In the genomic region with DNA sequence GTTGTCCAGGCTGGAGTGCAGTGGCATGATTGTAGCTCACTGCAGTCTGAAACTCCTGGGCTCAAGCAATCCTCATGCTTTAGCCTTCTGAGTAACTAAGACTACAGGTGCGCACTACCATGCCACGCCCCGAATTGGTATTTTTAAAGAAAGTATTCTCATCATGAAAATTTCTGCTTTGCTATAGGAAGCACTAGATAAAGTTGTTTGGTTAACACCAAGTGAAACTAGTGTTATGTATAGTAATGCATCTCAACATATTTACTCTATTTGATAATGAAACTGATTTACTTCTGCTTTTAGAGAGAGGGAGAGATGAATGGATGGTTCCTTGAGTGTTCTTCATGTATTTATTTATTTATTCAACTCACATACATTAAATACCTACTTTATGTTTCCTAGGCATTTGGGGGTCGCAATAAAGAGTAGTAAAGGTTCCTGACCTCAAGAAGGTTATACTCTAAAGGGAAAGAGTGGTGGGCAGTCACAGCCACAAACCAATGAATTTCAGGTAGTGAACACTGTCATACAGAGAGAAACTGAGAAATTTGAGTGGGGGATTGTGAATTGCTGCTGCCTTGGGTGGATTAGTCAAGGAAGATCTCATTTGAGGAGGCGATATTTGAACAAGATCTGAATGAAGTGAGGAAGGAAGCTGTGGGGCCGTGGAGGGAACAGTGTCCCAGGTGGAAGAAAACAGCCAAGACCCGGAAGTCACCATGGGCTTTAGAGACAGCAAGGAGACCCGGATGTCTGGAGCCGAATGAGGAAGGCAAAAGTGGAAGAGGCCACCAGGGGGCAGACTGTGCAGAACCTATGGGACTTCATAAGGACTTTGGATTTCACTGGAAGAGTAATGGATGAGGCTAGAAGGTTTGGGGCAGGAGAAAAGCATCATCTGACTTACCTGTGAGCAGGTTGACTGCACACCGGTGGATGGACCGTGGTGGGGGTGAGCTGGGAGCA, we compare ENCODE assay signal across 9 cellular contexts.
DNase-seq lines count a peak whose midpoint lies in the region; ATAC-seq and TF ChIP-seq lines count a peak whose summit lies in the region.
"Had no signal": no experiment of that assay in that cellular context is flagged by ENCODE, and none has a peak within 500 bp of the region (broad histone marks: within the 10 kb centered on the region; RNA-seq: fewer than 3 reads in every experiment).

No MANE protein-coding gene starts in this region.

- peak overlapping the region; percentile 50 for H3K27ac Mint-ChIP-seq in activated T-helper 1 cell treated with anti-CD3 and anti-CD28 coated beads, Interleukin-12 subunit alpha, Interleukin-12 subunit beta, Interleukin-2, Interleukin-4 antibody, amounts not matched to agents 30 ng/mL and 10 ng/mL and 1 ng/mL, durations not matched to agents 14 hours and 24 hours and 36 hours

- in situ Hi-C loops in GM13977 (cut with MboI; ENCODE audit: low pct_unique_long_range_greater_than_20kb, low sequenced_read_pairs, unreplicated experiment) = no loop called here

- H3K36me3 Mint-ChIP-seq in activated T-helper 1 cell treated with anti-CD3 and anti-CD28 coated beads, Interleukin-12 subunit alpha, Interleukin-12 subunit beta, Interleukin-2, Interleukin-4 antibody, amounts not matched to agents 30 ng/mL and 10 ng/mL and 1 ng/mL, durations not matched to agents 14 hours and 24 hours and 36 hours (ENCODE audit: low read depth) = peaks cover 22% of the 10 kb centered on the region

- TF ChIP-seq CTCF in AG10803 (conservative IDR thresholded peaks at IDR 0.05; ENCODE audit: low read length) (peak; percentile 56), GM13977 (IDR thresholded peaks at IDR 0.05; ENCODE audit: extremely low read depth, insufficient read depth, missing control alignments) (peak; percentile 42)

- peak; percentile 23 for DNase-seq in AG10803 (ENCODE audit: low read depth)
- peak; percentile 17 for DNase-seq in GM13977 (ENCODE audit: low spot score)
- DNase-seq in NCI-H2171 (lab: John Stamatoyannopoulos, UW) = peak; percentile 10
- DNase-seq in activated T-helper 1 cell treated with anti-CD3 and anti-CD28 coated beads, Interleukin-12 subunit alpha, Interleukin-12 subunit beta, Interleukin-2, Interleukin-4 antibody, amounts not matched to agents 30 ng/mL and 10 ng/mL and 1 ng/mL, durations not matched to agents 14 hours and 24 hours and 36 hours (ENCODE audit: low spot score) = no peak
- DNase-seq in glomerular visceral epithelial cell (ENCODE audit: extremely low spot score) = peak; percentile 11
- DNase-seq in smooth muscle cell of the brain vasculature (ENCODE audit: low read depth, low spot score) = peak; percentile 2
- no peak for DNase-seq in NCI-H226

- peaks cover 10% of the 10 kb centered on the region for H3K9me3 Mint-ChIP-seq in activated T-helper 1 cell treated with anti-CD3 and anti-CD28 coated beads, Interleukin-12 subunit alpha, Interleukin-12 subunit beta, Interleukin-2, Interleukin-4 antibody, amounts not matched to agents 30 ng/mL and 10 ng/mL and 1 ng/mL, durations not matched to agents 14 hours and 24 hours and 36 hours

- peaks cover 65% of the 10 kb centered on the region for H3K4me1 Mint-ChIP-seq in activated T-helper 1 cell treated with anti-CD3 and anti-CD28 coated beads, Interleukin-12 subunit alpha, Interleukin-12 subunit beta, Interleukin-2, Interleukin-4 antibody, amounts not matched to agents 30 ng/mL and 10 ng/mL and 1 ng/mL, durations not matched to agents 14 hours and 24 hours and 36 hours (ENCODE audit: low read depth)

- intact Hi-C loops in activated T-helper 1 cell treated with anti-CD3 and anti-CD28 coated beads, Interleukin-12 subunit alpha, Interleukin-12 subunit beta, Interleukin-2, Interleukin-4 antibody, amounts not matched to agents 30 ng/mL and 10 ng/mL and 1 ng/mL, durations not matched to agents 14 hours and 24 hours and 36 hours (cut with micrococcal nuclease) = loop anchor here (2.0 to 5.0 kb wide), 2 partner anchors 45 to 785 kb away; no protein-coding TSS in a partner anchor

- peak; percentile 70 for ATAC-seq in HG02798 (IDR thresholded peaks at IDR 0.05; ENCODE audit: poor library complexity, unreplicated experiment)

- H3K27me3 Mint-ChIP-seq in activated T-helper 1 cell treated with anti-CD3 and anti-CD28 coated beads, Interleukin-12 subunit alpha, Interleukin-12 subunit beta, Interleukin-2, Interleukin-4 antibody, amounts not matched to agents 30 ng/mL and 10 ng/mL and 1 ng/mL, durations not matched to agents 14 hours and 24 hours and 36 hours (ENCODE audit: insufficient read depth) = no peaks in the 10 kb centered on the region

- peak overlapping the region; percentile 12 for H3K4me3 Mint-ChIP-seq in activated T-helper 1 cell treated with anti-CD3 and anti-CD28 coated beads, Interleukin-12 subunit alpha, Interleukin-12 subunit beta, Interleukin-2, Interleukin-4 antibody, amounts not matched to agents 30 ng/mL and 10 ng/mL and 1 ng/mL, durations not matched to agents 14 hours and 24 hours and 36 hours

- H3K4me3 ChIP-seq in AG10803 (ENCODE audit: low read length) = no peak overlapping the region
- H3K4me3 ChIP-seq: SK-N-MC had no signal

Comparison
In these comparisons a context has a peak if more than half of its experiments do, and no peak if none do; other contexts are left out.
1. DNase-seq: peak in AG10803 (single experiment), GM13977 (single experiment), NCI-H2171 (single experiment), glomerular visceral epithelial cell (single experiment) and smooth muscle cell of the brain vasculature (single experiment); none in activated T-helper 1 cell treated with anti-CD3 and anti-CD28 coated beads, Interleukin-12 subunit alpha, Interleukin-12 subunit beta, Interleukin-2, Interleukin-4 antibody, amounts not matched to agents 30 ng/mL and 10 ng/mL and 1 ng/mL, durations not matched to agents 14 hours and 24 hours and 36 hours (single experiment) and NCI-H226 (single experiment).